ENCODE assay signal across 21 cellular contexts in genomic region chr1:111412839-111413238, GRCh38. TPM values are rescaled to one million over a fixed set of nuclear protein-coding genes. Genes with fewer than 3 reads are reported as not detected.
DNase-seq lines count a peak whose midpoint lies in the region; ATAC-seq, FAIRE-seq and TF ChIP-seq lines count a peak whose summit lies in the region.
"Had no signal": no experiment of that assay in that cellular context is flagged by ENCODE, and none has a peak within 500 bp of the region (broad histone marks: within the 10 kb centered on the region; RNA-seq: fewer than 3 reads in every experiment).

No MANE protein-coding gene starts in this region.

- H3K9ac ChIP-seq in K562 (ENCODE audit: insufficient read depth in 1 of 2, low read depth in 2 of 2, low read length in 2 of 2) = no peak overlapping the region
- H3K9ac ChIP-seq: BLaER1 had no signal

- TF ChIP-seq EP300 in K562 (IDR thresholded peaks at IDR 0.05; ENCODE audit: low read length) (no peak; the same call in 1 of the 2 replicates), gastroesophageal sphincter (IDR thresholded peaks at IDR 0.05) (no peak)

- TF ChIP-seq RAD21 in K562 (CRISPR knock-in tag; conservative IDR thresholded peaks at IDR 0.05 in 1 of 2, IDR thresholded peaks at IDR 0.05 in 1 of 2) = no peak

- CTCF ChIA-PET in K562 (lab: Yijun Ruan, JAX; ENCODE audit: low intra/inter-chr PET ratio) = no interaction called here

- no peak for FAIRE-seq in K562 (lab: Jason Lieb, UNC)
- peak; percentile 9 for FAIRE-seq in urothelium cell line (lab: Jason Lieb, UNC)
- FAIRE-seq: A204.1, G401.6, GM12892, GM19239 had no signal

- no TSS peak for BruUV-seq in K562 (replicated peaks; lab: Mats Ljungman, UMichigan)

- TF ChIP-seq POLR2A in K562 (conservative IDR thresholded peaks at IDR 0.05) (no peak), gastroesophageal sphincter (IDR thresholded peaks at IDR 0.05) (no peak)

- H3K27me3 ChIP-seq in K562 (ENCODE audit: control insufficient read depth in 2 of 2, insufficient read depth in 2 of 2, low read length in 2 of 2) = peaks cover 2 to 17% of the 10 kb centered on the region in 2 experiments; a peak in 1 of 5 replicates
- H3K27me3 ChIP-seq in gastroesophageal sphincter = no peaks in the 10 kb centered on the region
- H3K27me3 ChIP-seq: BLaER1 had no signal

- no peak for TF ChIP-seq CTCF in K562 (IDR thresholded peaks at IDR 0.05 in 2 of 3, conservative IDR thresholded peaks at IDR 0.05 in 1 of 3; ENCODE audit: insufficient read depth in 2 of 3, low read depth in 1 of 3, low read length in 3 of 3)
- no peak for TF ChIP-seq CTCF in fibroblast of mammary gland (conservative IDR thresholded peaks at IDR 0.05; ENCODE audit: control insufficient read depth, insufficient read depth, low read depth, low read length)
- TF ChIP-seq CTCF in gastroesophageal sphincter (IDR thresholded peaks at IDR 0.05) = no peak

- intact Hi-C loops in K562 (cut with micrococcal nuclease) = no loop called here

- H3K4me2 ChIP-seq in K562 (ENCODE audit: insufficient read depth, low read length) = no peak overlapping the region
- H3K4me2 ChIP-seq: BLaER1, GM23338 had no signal

- POLR2A ChIA-PET in K562 (lab: Yijun Ruan, JAX) = interaction anchor here (1.1 to 2.8 kb wide), 3 partner anchors 9 to 15 kb away, joined by 3 to 11 read pairs (median 4); partner anchors contain the start of gene OVGP1

- no peaks in the 10 kb centered on the region for H3K9me1 ChIP-seq in K562 (ENCODE audit: control insufficient read depth, insufficient read depth, low read length)

- H3K36me3 ChIP-seq in K562 (ENCODE audit: control insufficient read depth, insufficient read depth, low read length) = no peaks in the 10 kb centered on the region
- peaks cover 0 to 17% of the 10 kb centered on the region in 2 donors for H3K36me3 ChIP-seq in gastroesophageal sphincter

- H3K79me2 ChIP-seq in K562 (ENCODE audit: control insufficient read depth, insufficient read depth, low read length) = no peaks in the 10 kb centered on the region

- H3K4me3 ChIP-seq in K562 (no peak overlapping the region), fibroblast of mammary gland (ENCODE audit: control insufficient read depth, low read depth, low read length) (no peak overlapping the region), gastroesophageal sphincter (no peak overlapping the region)
- H3K4me3 ChIP-seq: BLaER1, GM23338 had no signal

- peak; percentile 48 for DNase-seq in HCEC 1CT
- peak in 1 of 4 experiments; percentile 12 for DNase-seq in K562 (ENCODE audit: extremely low read depth in 1 of 4, low spot score in 3 of 4)
- peak; percentile 59 for DNase-seq in fibroblast of mammary gland (ENCODE audit: low read depth)
- DNase-seq in urothelium cell line (ENCODE audit: low spot score) = no peak
- no peak for DNase-seq in NCI-H2171 treated with DMSO at 0.1 percent for 48 hours (lab: John Stamatoyannopoulos, UW)
- DNase-seq in NCI-H526 (lab: John Stamatoyannopoulos, UW) = no peak
- DNase-seq: Caco-2; CD4-positive, CD25-positive, alpha-beta regulatory T cell; CD8-positive, alpha-beta T cell; DMS153; DND-41; H9 had no signal

- WGBS in K562 (ENCODE audit: insufficient coverage, low coverage, missing lambda C conversion rate) = 0% methylated on average over 2 of the region's 2 CpGs
- WGBS in gastroesophageal sphincter (ENCODE audit: low coverage in 1 of 2), 2 donors = 59% methylated on average over 2 of the region's 2 CpGs; no CpG with 5 or more reads in 1 of the 2 donors

- H3K4me1 ChIP-seq in K562 (replicated peaks in 1 of 2; ENCODE audit: control insufficient read depth in 2 of 2, insufficient read depth in 2 of 2, low read length in 2 of 2) (no peaks in the 10 kb centered on the region), gastroesophageal sphincter (peaks cover 0 to under 1% (median 0%) of the 10 kb centered on the region in 3 donors)
- H3K4me1 ChIP-seq: BLaER1 had no signal

- no peak overlapping the region for H3K27ac ChIP-seq in K562 (ENCODE audit: extremely low read depth, low read depth, low read length)
- H3K27ac ChIP-seq in gastroesophageal sphincter = no peak overlapping the region
- H3K27ac ChIP-seq: 22Rv1, BLaER1, C4-2B had no signal

- in situ Hi-C loops in K562 (cut with MboI) = no loop called here

- H3K9me3 ChIP-seq in K562 (replicated peaks; ENCODE audit: control insufficient read depth, insufficient read depth, low read depth, low read length) (no peaks in the 10 kb centered on the region), gastroesophageal sphincter (no peaks in the 10 kb centered on the region)
- H3K9me3 ChIP-seq: BLaER1, Caco-2 had no signal

- H4K20me1 ChIP-seq in K562 (replicated peaks; ENCODE audit: control insufficient read depth, insufficient read depth, low read length) = no peaks in the 10 kb centered on the region
- H4K20me1 ChIP-seq: BLaER1 had no signal

- H2AFZ ChIP-seq in K562 (ENCODE audit: low read depth, low read length) = no peak overlapping the region
- H2AFZ ChIP-seq: GM23338 had no signal

- ATAC-seq in K562 = no peak
- ATAC-seq in gastroesophageal sphincter = no peak
- ATAC-seq: CD8-positive, alpha-beta T cell; GM23338 had no signal

RNA-seq across cellular contexts. Expression of gene OVGP1, which starts 14.7 kb away (rescaled TPM):
- total RNA-seq in K562 (2011; cell fraction: chromatin; rRNA removed; ENCODE audit: low replicate concordance) = 2.1 and 4.5 TPM in 2 replicates
- 1.3 and 1.5 TPM in 2 replicates for total RNA-seq in K562 (2011; cell fraction: nucleolus; rRNA removed)
- 0.81 and 1.2 TPM in 2 replicates for total RNA-seq in K562 (2011; cell fraction: nucleoplasm; rRNA removed)
- total RNA-seq in K562 (2014; rRNA removed) = 0.12 and 0.27 TPM in 2 replicates
- total RNA-seq in K562 (2014; rRNA removed; fragmentation: Illumina TruSeq; extraction: Trizol) = 0.15 and 0.54 TPM in 2 replicates
- 0.08 and 0.11 TPM in 2 replicates for total RNA-seq in K562 (2015; rRNA removed; fragmentation: Illumina TruSeq; extraction: Trizol)
- 0.22 and 0.25 TPM in 2 replicates for total RNA-seq in K562 (2021)
- polyA plus RNA-seq in K562 (2011; rRNA removed) = 0.22 and 1.7 TPM in 2 replicates
- 0.10 and 0.83 TPM in 2 replicates for polyA plus RNA-seq in K562 (2011; cell fraction: cytosol; rRNA removed)
- polyA plus RNA-seq in K562 (2011; cell fraction: nucleus; rRNA removed) = 3.2 and 11.8 TPM in 2 replicates
- polyA plus RNA-seq in K562 (2012) = 0.22 and 1.4 TPM in 2 replicates
- polyA plus RNA-seq in K562 (2014; fragmentation: Illumina TruSeq; extraction: Trizol) = 0.34 and 0.39 TPM in 2 replicates
- polyA plus RNA-seq in K562 (2014; fragmentation: Nextera tagmentation; extraction: Ambion mirVana) = under 1 TPM; 0.10 to 0.17 TPM
- 0.30 and 0.34 TPM in 2 replicates for polyA plus RNA-seq in K562 (2014; rRNA removed)
- polyA minus RNA-seq in K562 (2011; rRNA and poly(A)+ RNA removed) = 1.0 TPM in 1 of 2 replicates, not detected in the other
- not detected in 2 replicates for polyA minus RNA-seq in K562 (2011; cell fraction: cytosol; rRNA and poly(A)+ RNA removed)
- polyA minus RNA-seq in K562 (2011; cell fraction: nucleus; rRNA and poly(A)+ RNA removed) = 0.40 and 3.2 TPM in 2 replicates
- total RNA-seq in gastroesophageal sphincter = 1 to 10 TPM in 3 of 4 donors, under 1 TPM in 1; 0.25 to 3.6 (median 2.1) TPM

RNA-seq across cellular contexts. Expression of gene WDR77, which starts 36.2 kb away (rescaled TPM):
- total RNA-seq in K562 (2011; cell fraction: chromatin; rRNA removed; ENCODE audit: low replicate concordance) = 55.5 and 146 TPM in 2 replicates
- total RNA-seq in K562 (2011; cell fraction: nucleolus; rRNA removed) = 105 and 113 TPM in 2 replicates
- total RNA-seq in K562 (2011; cell fraction: nucleoplasm; rRNA removed) = 67.2 and 95.3 TPM in 2 replicates
- total RNA-seq in K562 (2014; rRNA removed) = 68.1 and 89.8 TPM in 2 replicates
- total RNA-seq in K562 (2014; rRNA removed; fragmentation: Illumina TruSeq; extraction: Trizol) = 72.4 and 78.5 TPM in 2 replicates
- total RNA-seq in K562 (2015; rRNA removed; fragmentation: Illumina TruSeq; extraction: Trizol) = 74.2 and 75.3 TPM in 2 replicates
- total RNA-seq in K562 (2021) = 92.3 and 94.4 TPM in 2 replicates
- 160 and 174 TPM in 2 replicates for polyA plus RNA-seq in K562 (2011; rRNA removed)
- 141 and 162 TPM in 2 replicates for polyA plus RNA-seq in K562 (2011; cell fraction: cytosol; rRNA removed)
- polyA plus RNA-seq in K562 (2011; cell fraction: nucleus; rRNA removed) = 336 and 420 TPM in 2 replicates
- 49.8 and 86.5 TPM in 2 replicates for polyA plus RNA-seq in K562 (2012)
- 101 and 116 TPM in 2 replicates for polyA plus RNA-seq in K562 (2014; fragmentation: Illumina TruSeq; extraction: Trizol)
- 10 to 100 TPM; 20.6 to 31.0 TPM for polyA plus RNA-seq in K562 (2014; fragmentation: Nextera tagmentation; extraction: Ambion mirVana)
- polyA plus RNA-seq in K562 (2014; rRNA removed) = 68.3 and 76.3 TPM in 2 replicates
- polyA minus RNA-seq in K562 (2011; rRNA and poly(A)+ RNA removed) = 97.4 and 135 TPM in 2 replicates
- polyA minus RNA-seq in K562 (2011; cell fraction: cytosol; rRNA and poly(A)+ RNA removed) = 54.2 and 76.3 TPM in 2 replicates
- polyA minus RNA-seq in K562 (2011; cell fraction: nucleus; rRNA and poly(A)+ RNA removed) = 42.7 and 50.2 TPM in 2 replicates
- total RNA-seq in gastroesophageal sphincter = 10 to 100 TPM; 20.5 to 33.5 (median 28.7) TPM

RNA-seq across cellular contexts. Expression of gene ATP5PB, which starts 36.4 kb away (rescaled TPM):
- total RNA-seq in K562 (2011; cell fraction: chromatin; rRNA removed; ENCODE audit: low replicate concordance) = 30.9 and 50.4 TPM in 2 replicates
- total RNA-seq in K562 (2011; cell fraction: nucleolus; rRNA removed) = 36.7 and 51.9 TPM in 2 replicates
- 51.1 and 70.5 TPM in 2 replicates for total RNA-seq in K562 (2011; cell fraction: nucleoplasm; rRNA removed)
- 727 and 890 TPM in 2 replicates for total RNA-seq in K562 (2014; rRNA removed)
- total RNA-seq in K562 (2014; rRNA removed; fragmentation: Illumina TruSeq; extraction: Trizol) = 1,061 and 1,110 TPM in 2 replicates
- total RNA-seq in K562 (2015; rRNA removed; fragmentation: Illumina TruSeq; extraction: Trizol) = 1,044 and 1,100 TPM in 2 replicates
- total RNA-seq in K562 (2021) = 651 and 736 TPM in 2 replicates
- 1,020 and 1,271 TPM in 2 replicates for polyA plus RNA-seq in K562 (2011; rRNA removed)
- 438 and 690 TPM in 2 replicates for polyA plus RNA-seq in K562 (2011; cell fraction: cytosol; rRNA removed)
- polyA plus RNA-seq in K562 (2011; cell fraction: nucleus; rRNA removed) = 132 and 238 TPM in 2 replicates
- 643 and 784 TPM in 2 replicates for polyA plus RNA-seq in K562 (2012)
- polyA plus RNA-seq in K562 (2014; fragmentation: Illumina TruSeq; extraction: Trizol) = 896 and 1,028 TPM in 2 replicates
- polyA plus RNA-seq in K562 (2014; fragmentation: Nextera tagmentation; extraction: Ambion mirVana) = 1,000 to 10,000 TPM; 2,499 to 2,735 TPM
- polyA plus RNA-seq in K562 (2014; rRNA removed) = 1,033 and 1,042 TPM in 2 replicates
- 658 and 670 TPM in 2 replicates for polyA minus RNA-seq in K562 (2011; rRNA and poly(A)+ RNA removed)
- polyA minus RNA-seq in K562 (2011; cell fraction: cytosol; rRNA and poly(A)+ RNA removed) = 238 and 250 TPM in 2 replicates
- 15.9 and 51.3 TPM in 2 replicates for polyA minus RNA-seq in K562 (2011; cell fraction: nucleus; rRNA and poly(A)+ RNA removed)
- 100 to 1,000 TPM; 166 to 232 (median 192) TPM for total RNA-seq in gastroesophageal sphincter

Comparison
In these comparisons a context has a peak if more than half of its experiments do, and no peak if none do; other contexts are left out.
1. DNase-seq: peak in HCEC 1CT (single experiment) and fibroblast of mammary gland (single experiment); none in urothelium cell line (single experiment), NCI-H2171 treated with DMSO at 0.1 percent for 48 hours (single experiment) and NCI-H526 (0 of 2).